8 cellular contexts compared by ENCODE assay signal in genomic region chr7:135510603-135511183, GRCh38. TPM values are rescaled to one million over a fixed set of nuclear protein-coding genes. Genes with fewer than 3 reads are reported as not detected.
A peak's percentile ranks its signal among the peaks of the same experiment; 100 is the strongest.
DNase-seq lines count a peak whose midpoint lies in the region; ATAC-seq and TF ChIP-seq lines count a peak whose summit lies in the region.

No MANE protein-coding gene starts in this region.

- peak overlapping the region; percentile 84 for H3K4me3 ChIP-seq in WERI-Rb-1 (ENCODE audit: low read depth, low read length)
- peak overlapping the region; percentile 87; the same call in 1 of the 2 replicates for H3K4me3 ChIP-seq in iPS DF 6.9 (ENCODE audit: low read length)

- no peak overlapping the region for H3K27ac Mint-ChIP-seq in HFFc6

- ATAC-seq in HG03196 (IDR thresholded peaks at IDR 0.05; ENCODE audit: unreplicated experiment), result no peak

- H3K27me3 ChIP-seq in WERI-Rb-1 (ENCODE audit: insufficient read depth, low read depth, severe bottlenecking) (no peaks in the 10 kb centered on the region), iPS DF 6.9 (ENCODE audit: control insufficient read depth, insufficient read depth, low read length) (0 out of 2 replicates have a peak, but pooled peaks cover 2% of the 10 kb centered on the region)

- DNase-seq in HFFc6, result peak; percentile 33
- DNase-seq in WERI-Rb-1, result no peak
- no peak for DNase-seq in iPS DF 6.9 (ENCODE audit: low read depth, low spot score)
- peak in 10 of 49 donors; percentile 3 to 34 (median 10) for DNase-seq in substantia nigra (lab: John Stamatoyannopoulos, UW)
- no peak for DNase-seq in islet precursor cell
- DNase-seq in COLO668 (lab: John Stamatoyannopoulos, UW; ENCODE audit: unreplicated experiment), result no peak

- H3K9me3 ChIP-seq in WERI-Rb-1 (ENCODE audit: severe bottlenecking) (no peaks in the 10 kb centered on the region), iPS DF 6.9 (ENCODE audit: control insufficient read depth, insufficient read depth, low read length) (no peaks in the 10 kb centered on the region)

- peak overlapping the region; percentile 81 for H3K27ac ChIP-seq in C4-2B
- H3K27ac ChIP-seq in WERI-Rb-1, result no peak overlapping the region
- no peak overlapping the region for H3K27ac ChIP-seq in iPS DF 6.9 (ENCODE audit: low read length)
- peak overlapping the region; percentile 91 for H3K27ac ChIP-seq in substantia nigra (ENCODE audit: low read depth, low read length, poor library complexity, severe bottlenecking)

- H3K4me3 Mint-ChIP-seq in HFFc6, result no peak overlapping the region

- no CpG with 5 or more reads among the region's 16 CpGs for WGBS in iPS DF 6.9 (ENCODE audit: insufficient coverage, insufficient read length)

- no peaks in the 10 kb centered on the region for H3K9me3 Mint-ChIP-seq in HFFc6

- H3K27me3 Mint-ChIP-seq in HFFc6 (ENCODE audit: insufficient read depth), result no peaks in the 10 kb centered on the region; the same call in 1 of the 2 replicates

- H3K4me1 ChIP-seq in iPS DF 6.9 (ENCODE audit: control insufficient read depth, insufficient read depth, low read length), result peaks cover 3% of the 10 kb centered on the region; the same call in 1 of the 2 replicates

- H3K36me3 ChIP-seq in WERI-Rb-1, result peaks cover 5% of the 10 kb centered on the region
- no peaks in the 10 kb centered on the region for H3K36me3 ChIP-seq in iPS DF 6.9 (ENCODE audit: control insufficient read depth, insufficient read depth, low read length)

- H3K4me1 Mint-ChIP-seq in HFFc6 (ENCODE audit: low read depth), result peaks cover 16% of the 10 kb centered on the region

- TF ChIP-seq CTCF in C4-2B (conservative IDR thresholded peaks at IDR 0.05) (peak; percentile 22; the same call in 1 of the 2 replicates), HFFc6 (IDR thresholded peaks at IDR 0.05) (peak; percentile 36), WERI-Rb-1 (IDR thresholded peaks at IDR 0.05; ENCODE audit: low read depth, low read length) (no peak)

- H3K36me3 Mint-ChIP-seq in HFFc6 (ENCODE audit: low read depth), result no peaks in the 10 kb centered on the region

RNA-seq across cellular contexts. Expression of gene CNOT4, which starts 0.8 kb away (rescaled TPM):
- total RNA-seq in HFFc6 (2021; fragmentation: NEBNext Ultra II Directional; extraction: Animal tissue kit (Norgen Biotek cat#: 25700)), result 10 to 100 TPM; 23.2 to 27.3 (median 25.1) TPM

RNA-seq across cellular contexts. Expression of gene NUP205, which starts 47.0 kb away (rescaled TPM):
- total RNA-seq in HFFc6 (2021; fragmentation: NEBNext Ultra II Directional; extraction: Animal tissue kit (Norgen Biotek cat#: 25700)), result 10 to 100 TPM; 32.3 to 54.7 (median 49.9) TPM

Comparison
In these comparisons a context has a peak if more than half of its experiments do, and no peak if none do; other contexts are left out.
1. H3K27ac ChIP-seq: peak in C4-2B (single experiment) and substantia nigra (single experiment); none in WERI-Rb-1 (single experiment) and iPS DF 6.9 (single experiment).